Comparison of ENCODE assay signal across 37 cellular contexts in the genomic region with DNA sequence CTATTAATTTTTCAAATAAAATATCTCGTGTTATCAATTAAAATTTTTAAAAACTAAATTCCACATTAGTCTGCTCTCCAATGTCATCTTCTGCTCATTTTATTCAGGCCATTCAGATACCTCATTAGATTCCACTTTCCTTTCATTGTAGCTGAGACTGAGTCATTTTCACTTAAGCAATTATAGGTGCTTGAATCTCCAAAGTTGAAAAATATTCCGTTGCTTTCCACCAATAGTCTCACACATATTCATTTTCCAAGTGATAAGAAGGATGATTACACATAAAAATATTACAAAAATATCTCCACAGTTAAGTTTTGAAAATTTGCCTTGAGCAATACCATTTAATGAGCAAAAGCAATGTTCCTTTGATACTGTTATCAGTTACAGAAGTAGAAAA. TPM values are rescaled to one million over a fixed set of nuclear protein-coding genes. Genes with fewer than 3 reads are reported as not detected.
"Had no signal": no experiment of that assay in that cellular context is flagged by ENCODE, and none has a peak within 500 bp of the region (broad histone marks: within the 10 kb centered on the region; RNA-seq: fewer than 3 reads in every experiment).

No MANE protein-coding gene starts in this region.

- ATAC-seq: activated CD8-positive, alpha-beta T cell treated with anti-CD3 and anti-CD28 coated beads for 36 hours; activated naive CD4-positive, alpha-beta T cell treated with anti-CD3 and anti-CD28 coated beads, Interleukin-2, amount 50 U/mL, for 72 hours; activated T-cell treated with anti-CD3 and anti-CD28 coated beads, Interleukin-2, amount 50 U/mL, for 4 hours; activated T-cell treated with anti-CD3 and anti-CD28 coated beads, Interleukin-2, amount 50 U/mL, for 72 hours; activated T-helper 17 cell treated with anti-CD3 and anti-CD28 coated beads, Interleukin-2, amount 50 U/mL, for 72 hours had no signal

- H3K9me3 ChIP-seq: adrenal gland had no signal

- H3K27me3 ChIP-seq: ascending aorta had no signal

- H3K36me3 ChIP-seq: adrenal gland, ascending aorta, cardiac muscle cell had no signal

- H3K4me3 ChIP-seq: adrenal gland, ascending aorta, cardiac muscle cell had no signal

- H3K27ac ChIP-seq: adrenal gland, ascending aorta, cardiac muscle cell, VCaP had no signal

- H3K4me1 ChIP-seq: adrenal gland, ascending aorta had no signal

- FAIRE-seq: bronchial epithelial cell, TTC549 had no signal

- DNase-seq: activated B cell treated with CpG ODN at 0.5 μM for 24 hours; activated CD4-positive, alpha-beta memory T cell treated with anti-CD3 and anti-CD28 coated beads for 36 hours; activated CD4-positive, alpha-beta T cell treated with anti-CD3 and anti-CD28 coated beads for 4 hours; activated CD4-positive, alpha-beta T cell treated with anti-CD3 and anti-CD28 coated beads, Interleukin-2, amount 10 ng/mL, durations not matched to agents 24 days and 14 days; activated CD4-positive, alpha-beta T cell treated with anti-CD3 and anti-CD28 coated beads, Interleukin-2, amount 50 U/mL, for 1 hour; activated CD4-positive, alpha-beta T cell treated with anti-CD3 and anti-CD28 coated beads, Interleukin-2, amount 50 U/mL, for 4 hours; activated CD4-positive, CD25-positive, alpha-beta regulatory T cell treated with anti-CD3 and anti-CD28 coated beads, Interleukin-2, amount 50 U/mL, for 72 hours; activated CD8-positive, alpha-beta memory T cell treated with anti-CD3 and anti-CD28 coated beads, Interleukin-2, amount 50 U/mL, for 4 hours; activated CD8-positive, alpha-beta T cell treated with anti-CD3 and anti-CD28 coated beads for 36 hours; activated effector memory CD4-positive, alpha-beta T cell treated with anti-CD3 and anti-CD28 coated beads, Interleukin-2, amount 50 U/mL, for 16 hours; activated gamma-delta T cell treated with Interleukin-2 at 50 U/mL for 16 hours; activated naive CD4-positive, alpha-beta T cell; activated naive CD4-positive, alpha-beta T cell treated with anti-CD3 and anti-CD28 coated beads for 36 hours; activated naive CD4-positive, alpha-beta T cell treated with anti-CD3 and anti-CD28 coated beads, Interleukin-2, amount 50 U/mL, for 16 hours; activated naive CD8-positive, alpha-beta T cell treated with anti-CD3 and anti-CD28 coated beads for 36 hours; activated T-cell treated with anti-CD3 and anti-CD28 coated beads for 4 hours; activated T-cell treated with anti-CD3 and anti-CD28 coated beads, Interleukin-2, amount 50 U/mL, for 1 hour; activated T-cell treated with anti-CD3 and anti-CD28 coated beads, Interleukin-2, amount 50 U/mL, for 4 hours; activated T-cell treated with anti-CD3 and anti-CD28 coated beads, Interleukin-2, amount 50 U/mL, for 72 hours; adrenal gland; amygdala; anterior cingulate cortex; caudate nucleus; cerebellar nuclear complex; T-helper 1 cell; T-helper 2 cell; T-helper 9 cell had no signal

RNA-seq across cellular contexts. Expression of a gene that starts 42.8 kb away (rescaled TPM):
- total RNA-seq: activated B cell treated with CpG ODN at 0.5 μM for 24 hours; activated CD4-positive, alpha-beta memory T cell treated with anti-CD3 and anti-CD28 coated beads for 36 hours; activated CD4-positive, alpha-beta T cell treated with anti-CD3 and anti-CD28 coated beads, Interleukin-2, amount 10 ng/mL, durations not matched to agents 24 days and 14 days; activated CD8-positive, alpha-beta memory T cell treated with anti-CD3 and anti-CD28 coated beads for 36 hours; activated CD8-positive, alpha-beta T cell treated with anti-CD3 and anti-CD28 coated beads for 36 hours; activated naive CD4-positive, alpha-beta T cell treated with anti-CD3 and anti-CD28 coated beads for 36 hours; activated naive CD4-positive, alpha-beta T cell treated with anti-CD3 and anti-CD28 coated beads, Interleukin-2, amount 50 U/mL, for 72 hours; activated naive CD8-positive, alpha-beta T cell treated with anti-CD3 and anti-CD28 coated beads for 36 hours; activated T-cell treated with anti-CD3 and anti-CD28 coated beads, Interleukin-2, amount 50 U/mL, for 4 hours; activated T-cell treated with anti-CD3 and anti-CD28 coated beads, Interleukin-2, amount 50 U/mL, for 72 hours; activated T-helper 1 cell treated with anti-CD3 and anti-CD28 coated beads, Interleukin-12 subunit alpha, Interleukin-12 subunit beta, Interleukin-2, Interleukin-4 antibody, amounts not matched to agents 30 ng/mL and 10 ng/mL and 1 ng/mL, durations not matched to agents 14 hours and 24 hours and 36 hours; activated T-helper 17 cell treated with anti-CD3 and anti-CD28 coated beads, Interleukin-2, amount 50 U/mL, for 72 hours; adrenal gland; ascending aorta; bronchial epithelial cell; cardiac muscle cell; chondrocyte had no signal
- polyA plus RNA-seq: adrenal gland, cardiac muscle cell had no signal

RNA-seq across cellular contexts. Expression of a gene that starts 47.4 kb away (rescaled TPM):
- total RNA-seq: activated B cell treated with CpG ODN at 0.5 μM for 24 hours; activated CD4-positive, alpha-beta memory T cell treated with anti-CD3 and anti-CD28 coated beads for 36 hours; activated CD4-positive, alpha-beta T cell treated with anti-CD3 and anti-CD28 coated beads, Interleukin-2, amount 10 ng/mL, durations not matched to agents 24 days and 14 days; activated CD8-positive, alpha-beta memory T cell treated with anti-CD3 and anti-CD28 coated beads for 36 hours; activated CD8-positive, alpha-beta T cell treated with anti-CD3 and anti-CD28 coated beads for 36 hours; activated naive CD4-positive, alpha-beta T cell treated with anti-CD3 and anti-CD28 coated beads for 36 hours; activated naive CD4-positive, alpha-beta T cell treated with anti-CD3 and anti-CD28 coated beads, Interleukin-2, amount 50 U/mL, for 72 hours; activated naive CD8-positive, alpha-beta T cell treated with anti-CD3 and anti-CD28 coated beads for 36 hours; activated T-cell treated with anti-CD3 and anti-CD28 coated beads, Interleukin-2, amount 50 U/mL, for 4 hours; activated T-cell treated with anti-CD3 and anti-CD28 coated beads, Interleukin-2, amount 50 U/mL, for 72 hours; activated T-helper 1 cell treated with anti-CD3 and anti-CD28 coated beads, Interleukin-12 subunit alpha, Interleukin-12 subunit beta, Interleukin-2, Interleukin-4 antibody, amounts not matched to agents 30 ng/mL and 10 ng/mL and 1 ng/mL, durations not matched to agents 14 hours and 24 hours and 36 hours; activated T-helper 17 cell treated with anti-CD3 and anti-CD28 coated beads, Interleukin-2, amount 50 U/mL, for 72 hours; ascending aorta; bronchial epithelial cell; chondrocyte had no signal
- polyA plus RNA-seq: cardiac muscle cell had no signal

RNA-seq across cellular contexts. Expression of a gene that starts 50.3 kb away (rescaled TPM):
- total RNA-seq: activated B cell treated with CpG ODN at 0.5 μM for 24 hours; activated CD4-positive, alpha-beta memory T cell treated with anti-CD3 and anti-CD28 coated beads for 36 hours; activated CD4-positive, alpha-beta T cell treated with anti-CD3 and anti-CD28 coated beads, Interleukin-2, amount 10 ng/mL, durations not matched to agents 24 days and 14 days; activated CD8-positive, alpha-beta memory T cell treated with anti-CD3 and anti-CD28 coated beads for 36 hours; activated CD8-positive, alpha-beta T cell treated with anti-CD3 and anti-CD28 coated beads for 36 hours; activated naive CD4-positive, alpha-beta T cell treated with anti-CD3 and anti-CD28 coated beads for 36 hours; activated naive CD4-positive, alpha-beta T cell treated with anti-CD3 and anti-CD28 coated beads, Interleukin-2, amount 50 U/mL, for 72 hours; activated naive CD8-positive, alpha-beta T cell treated with anti-CD3 and anti-CD28 coated beads for 36 hours; activated T-cell treated with anti-CD3 and anti-CD28 coated beads, Interleukin-2, amount 50 U/mL, for 4 hours; activated T-cell treated with anti-CD3 and anti-CD28 coated beads, Interleukin-2, amount 50 U/mL, for 72 hours; activated T-helper 1 cell treated with anti-CD3 and anti-CD28 coated beads, Interleukin-12 subunit alpha, Interleukin-12 subunit beta, Interleukin-2, Interleukin-4 antibody, amounts not matched to agents 30 ng/mL and 10 ng/mL and 1 ng/mL, durations not matched to agents 14 hours and 24 hours and 36 hours; activated T-helper 17 cell treated with anti-CD3 and anti-CD28 coated beads, Interleukin-2, amount 50 U/mL, for 72 hours; adrenal gland; ascending aorta; bronchial epithelial cell; chondrocyte had no signal
- polyA plus RNA-seq: cardiac muscle cell had no signal
